In genomic region chr6:116461563-116462507, GRCh38 we compare ENCODE assay signal across 8 cellular contexts. TPM values are rescaled to one million over a fixed set of nuclear protein-coding genes. Genes with fewer than 3 reads are reported as not detected.
DNase-seq lines count a peak whose midpoint lies in the region; ATAC-seq and TF ChIP-seq lines count a peak whose summit lies in the region.

No MANE protein-coding gene starts in this region.

- H3K4me1 ChIP-seq in hepatocyte (ENCODE audit: insufficient read depth) (peaks cover 5% of the 10 kb centered on the region), sigmoid colon (peaks cover 0 to 11% (median 3%) of the 10 kb centered on the region in 4 donors)

- H3K27me3 Mint-ChIP-seq in activated naive CD8-positive, alpha-beta T cell treated with anti-CD3 and anti-CD28 coated beads for 36 hours = peaks cover 43% of the 10 kb centered on the region

- peak overlapping the region; percentile 69 for H2AFZ ChIP-seq in hepatocyte

- peak overlapping the region; percentile 62 for H3K4me3 Mint-ChIP-seq in activated naive CD8-positive, alpha-beta T cell treated with anti-CD3 and anti-CD28 coated beads for 36 hours

- H3K4me2 ChIP-seq in hepatocyte = peak overlapping the region; percentile 95

- peaks cover 17% of the 10 kb centered on the region for H3K4me1 Mint-ChIP-seq in activated naive CD8-positive, alpha-beta T cell treated with anti-CD3 and anti-CD28 coated beads for 36 hours

- H3K36me3 ChIP-seq in hepatocyte (replicated peaks; ENCODE audit: insufficient read depth, low read depth) (no peaks in the 10 kb centered on the region), sigmoid colon (no peaks in the 10 kb centered on the region)

- no peaks in the 10 kb centered on the region for H3K36me3 Mint-ChIP-seq in activated naive CD8-positive, alpha-beta T cell treated with anti-CD3 and anti-CD28 coated beads for 36 hours

- H4K20me1 ChIP-seq in hepatocyte (ENCODE audit: insufficient read depth, poor library complexity, severe bottlenecking) = no peaks in the 10 kb centered on the region

- peak overlapping the region; percentile 17 for H3K4me3 ChIP-seq in hepatocyte
- peak overlapping the region; percentile 7 to 54 (median 43) for H3K4me3 ChIP-seq in sigmoid colon

- no peaks in the 10 kb centered on the region for H3K9me2 ChIP-seq in hepatocyte (replicated peaks; ENCODE audit: insufficient read depth)

- intact Hi-C loops in sigmoid colon (cut with DNase I) = no loop called here

- H3K27me3 ChIP-seq in hepatocyte (peaks cover 35% of the 10 kb centered on the region), sigmoid colon (peaks cover 0 to 19% (median 0%) of the 10 kb centered on the region in 3 donors)

- H3K27ac Mint-ChIP-seq in activated naive CD8-positive, alpha-beta T cell treated with anti-CD3 and anti-CD28 coated beads for 36 hours = peak overlapping the region; percentile 71

- 6% methylated on average over 79 of the region's 81 CpGs for WGBS in hepatocyte (ENCODE audit: low lambda C conversion rate, missing lambda C conversion rate)
- 3 to 6% methylated on average over 81 of the region's 81 CpGs for WGBS in sigmoid colon, 2 donors

- TF ChIP-seq POLR2A in sigmoid colon (IDR thresholded peaks at IDR 0.05) = no peak

- H3K9me3 ChIP-seq in hepatocyte (ENCODE audit: low read depth) (no peaks in the 10 kb centered on the region), sigmoid colon (no peaks in the 10 kb centered on the region)

- no peaks in the 10 kb centered on the region for H3K79me2 ChIP-seq in hepatocyte

- DNase-seq in NCI-H1417 (lab: John Stamatoyannopoulos, UW) = peak in 2 of 3 experiments; percentile 76 to 79
- no peak for DNase-seq in NCI-H1417 treated with DMSO at 0.1 percent for 48 hours (lab: John Stamatoyannopoulos, UW)
- peak; percentile 24 for DNase-seq in NOMO-1 treated with dmso at 0.1 percent for 144 hours (lab: John Stamatoyannopoulos, UW; ENCODE audit: unreplicated experiment)
- peak; percentile 69 for DNase-seq in activated naive CD8-positive, alpha-beta T cell treated with anti-CD3 and anti-CD28 coated beads for 36 hours
- peak; percentile 59 for DNase-seq in hepatocyte (ENCODE audit: low spot score)
- peak; percentile 65 for DNase-seq in sigmoid colon
- no peak for DNase-seq in GM19240 (ENCODE audit: insufficient read length, low spot score)

- ATAC-seq in HG02981 (IDR thresholded peaks at IDR 0.05; ENCODE audit: unreplicated experiment) = peak; percentile 76

- TF ChIP-seq EP300 in sigmoid colon (IDR thresholded peaks at IDR 0.05) = no peak

- H3K27ac ChIP-seq in hepatocyte (no peak overlapping the region), sigmoid colon (peak overlapping the region in 3 of 4 donors; percentile 25 to 59 (median 40))

- TF ChIP-seq CTCF in hepatocyte (IDR thresholded peaks at IDR 0.05; ENCODE audit: poor library complexity) (no peak), sigmoid colon (IDR thresholded peaks at IDR 0.05) (no peak)

- H3K9me3 Mint-ChIP-seq in activated naive CD8-positive, alpha-beta T cell treated with anti-CD3 and anti-CD28 coated beads for 36 hours = no peaks in the 10 kb centered on the region

RNA-seq across cellular contexts. Expression of gene CALHM6, which starts 0.7 kb away (rescaled TPM):
- 1 to 10 TPM; 5.6 to 7.4 TPM for total RNA-seq in activated naive CD8-positive, alpha-beta T cell treated with anti-CD3 and anti-CD28 coated beads for 36 hours
- total RNA-seq in hepatocyte (0.83 TPM in 1 of 2 replicates, not detected in the other), sigmoid colon (1 to 10 TPM; 1.3 to 8.6 (median 6.4) TPM)
- polyA plus RNA-seq in hepatocyte (0.43 and 0.50 TPM in 2 replicates), sigmoid colon (10 to 100 TPM in 2 of 3 donors, 1 to 10 TPM in 1; 9.6 to 32.0 (median 20.1) TPM)

RNA-seq across cellular contexts. Expression of gene CALHM5, which starts 49.6 kb away (rescaled TPM):
- not detected for total RNA-seq in activated naive CD8-positive, alpha-beta T cell treated with anti-CD3 and anti-CD28 coated beads for 36 hours
- total RNA-seq in hepatocyte (1.2 and 1.7 TPM in 2 replicates), sigmoid colon (1 to 10 TPM; 1.5 to 2.5 (median 1.9) TPM)
- polyA plus RNA-seq in hepatocyte (0.46 and 0.62 TPM in 2 replicates), sigmoid colon (under 1 TPM; 0.23 to 0.60 (median 0.57) TPM)

Comparison
In these comparisons a context has a peak if more than half of its experiments do, and no peak if none do; other contexts are left out.
1. DNase-seq: peak in NCI-H1417 (2 of 3), NOMO-1 treated with dmso at 0.1 percent for 144 hours (single experiment), activated naive CD8-positive, alpha-beta T cell treated with anti-CD3 and anti-CD28 coated beads for 36 hours (single experiment), hepatocyte (single experiment) and sigmoid colon (single experiment); none in NCI-H1417 treated with DMSO at 0.1 percent for 48 hours (single experiment) and GM19240 (single experiment).